9 cellular contexts compared by ENCODE assay signal in genomic region chr12:79174656-79175055, GRCh38.
A peak's percentile ranks its signal among the peaks of the same experiment; 100 is the strongest.
DNase-seq lines count a peak whose midpoint lies in the region; ATAC-seq and TF ChIP-seq lines count a peak whose summit lies in the region.
"Had no signal": no experiment of that assay in that cellular context is flagged by ENCODE, and none has a peak within 500 bp of the region (broad histone marks: within the 10 kb centered on the region; RNA-seq: fewer than 3 reads in every experiment).

No MANE protein-coding gene starts in this region.

- peak; percentile 74 for TF ChIP-seq CTCF in HFFc6 (IDR thresholded peaks at IDR 0.05)
- peak; percentile 27 for TF ChIP-seq CTCF in fibroblast of villous mesenchyme (IDR thresholded peaks at IDR 0.05; ENCODE audit: insufficient read depth, low read depth, low read length)
- TF ChIP-seq CTCF in GM20000 (IDR thresholded peaks at IDR 0.05; ENCODE audit: extremely low read depth, missing control alignments) = no peak

- H3K9me3 Mint-ChIP-seq in HFFc6 = no peaks in the 10 kb centered on the region; the same call in 1 of the 2 replicates

- no peak overlapping the region for H3K27ac Mint-ChIP-seq in HFFc6
- H3K27ac Mint-ChIP-seq: naive B cell had no signal

- H3K4me3 Mint-ChIP-seq in HFFc6 = no peak overlapping the region
- H3K4me3 Mint-ChIP-seq: naive B cell had no signal

- ATAC-seq in GM18511 (IDR thresholded peaks at IDR 0.05; ENCODE audit: unreplicated experiment) (peak; percentile 84), HG03571 (IDR thresholded peaks at IDR 0.05; ENCODE audit: unreplicated experiment) (no peak)

- no peak overlapping the region for H3K4me3 ChIP-seq in fibroblast of villous mesenchyme (ENCODE audit: low read depth, low read length)

- H3K36me3 Mint-ChIP-seq in HFFc6 (ENCODE audit: low read depth) = no peaks in the 10 kb centered on the region; the same call in 1 of the 2 replicates
- H3K36me3 Mint-ChIP-seq: naive B cell had no signal

- peaks cover 2% of the 10 kb centered on the region; the same call in 1 of the 2 replicates for H3K27me3 Mint-ChIP-seq in HFFc6 (ENCODE audit: insufficient read depth)
- H3K27me3 Mint-ChIP-seq: naive B cell had no signal

- H3K4me1 Mint-ChIP-seq in HFFc6 (ENCODE audit: low read depth) = no peaks in the 10 kb centered on the region
- H3K4me1 Mint-ChIP-seq: naive B cell had no signal

- peak; percentile 53 for DNase-seq in HFFc6
- peak; percentile 43 for DNase-seq in NCI-H69 (lab: John Stamatoyannopoulos, UW)
- DNase-seq in fibroblast of villous mesenchyme (ENCODE audit: low read depth) = peak; percentile 51
- DNase-seq in mucosa of gallbladder (ENCODE audit: low spot score) = no peak
- DNase-seq in activated CD4-positive, alpha-beta T cell treated with anti-CD3 and anti-CD28 coated beads for 4 hours = no peak
- no peak for DNase-seq in GM20000 (ENCODE audit: low spot score)
- DNase-seq: naive B cell had no signal

Comparison
In these comparisons a context has a peak if more than half of its experiments do, and no peak if none do; other contexts are left out.
1. DNase-seq: peak in HFFc6 (single experiment), NCI-H69 (single experiment) and fibroblast of villous mesenchyme (single experiment); none in mucosa of gallbladder (single experiment), activated CD4-positive, alpha-beta T cell treated with anti-CD3 and anti-CD28 coated beads for 4 hours (0 of 2) and GM20000 (single experiment).